Comparison of ENCODE assay signal across 24 cellular contexts in genomic region chr12:58566599-58566998, GRCh38.
DNase-seq lines count a peak whose midpoint lies in the region; ATAC-seq and TF ChIP-seq lines count a peak whose summit lies in the region.
"Had no signal": no experiment of that assay in that cellular context is flagged by ENCODE, and none has a peak within 500 bp of the region (broad histone marks: within the 10 kb centered on the region; RNA-seq: fewer than 3 reads in every experiment).

No MANE protein-coding gene starts in this region.

- H3K4me3 ChIP-seq in GM23248, result no peak overlapping the region
- H3K4me3 ChIP-seq in SK-N-SH (ENCODE audit: low read depth in 2 of 2, low read length in 1 of 2), result no peak overlapping the region
- H3K4me3 ChIP-seq: breast epithelium, GM12878, SJCRH30, upper lobe of left lung had no signal

- POLR2A ChIA-PET in SK-N-SH (lab: Yijun Ruan, JAX), result no interaction called here
- POLR2A ChIA-PET in naive thymus-derived CD8-positive, alpha-beta T cell (lab: Charles Lee), result no interaction called here

- H4K20me1 ChIP-seq in GM23248 (ENCODE audit: insufficient read depth), result no peaks in the 10 kb centered on the region
- H4K20me1 ChIP-seq in SK-N-SH (ENCODE audit: insufficient read depth), result no peaks in the 10 kb centered on the region

- H3K36me3 ChIP-seq in GM23248 (ENCODE audit: low read depth) (no peaks in the 10 kb centered on the region), SK-N-SH (replicated peaks in 1 of 2; ENCODE audit: control insufficient read depth in 1 of 2, insufficient read depth in 2 of 2, low read length in 1 of 2) (no peaks in the 10 kb centered on the region)
- H3K36me3 ChIP-seq: breast epithelium, SJCRH30, upper lobe of left lung had no signal

- H3K4me1 ChIP-seq in GM23248 (ENCODE audit: insufficient read depth) (peaks cover 25% of the 10 kb centered on the region), SK-N-SH (ENCODE audit: control insufficient read depth in 1 of 2, insufficient read depth in 2 of 2, low read depth in 1 of 2, low read length in 1 of 2) (no peaks in the 10 kb centered on the region)
- H3K4me1 ChIP-seq: breast epithelium, upper lobe of left lung had no signal

- peak; percentile 2 for DNase-seq in A172 (ENCODE audit: low spot score)
- DNase-seq in GM23248, result peak; percentile 84
- no peak for DNase-seq in SK-N-SH
- peak; percentile 97 for DNase-seq in fibroblast of peridontal ligament (ENCODE audit: extremely low read depth)
- no peak for DNase-seq in islet precursor cell
- no peak for DNase-seq in NCI-H146 treated with DMSO at 0.1 percent for 48 hours (lab: John Stamatoyannopoulos, UW; ENCODE audit: unreplicated experiment)
- no peak for DNase-seq in naive thymus-derived CD8-positive, alpha-beta T cell
- DNase-seq: activated CD4-positive, alpha-beta T cell treated with anti-CD3 and anti-CD28 coated beads, Interleukin-2, amount 10 ng/mL, durations not matched to agents 7 days and 5 days; activated naive CD4-positive, alpha-beta T cell treated with anti-CD3 and anti-CD28 coated beads for 36 hours; CD8-positive, alpha-beta T cell; effector CD8-positive, alpha-beta T cell; foreskin melanocyte; NCI-H1694; OCI-M1; stimulated activated CD4-positive, alpha-beta T cell treated with anti-CD3 and anti-CD28 coated beads, Interleukin-12 subunit alpha, Interleukin-12 subunit beta, amount 100 ng/mL, for 4 hours; stimulated activated naive CD4-positive, alpha-beta T cell; upper lobe of left lung had no signal

- H3K27me3 ChIP-seq in GM23248 (replicated peaks; ENCODE audit: insufficient read depth) (no peaks in the 10 kb centered on the region), SK-N-SH (ENCODE audit: insufficient read depth) (peaks cover 19% of the 10 kb centered on the region; the same call in 1 of the 2 replicates)
- H3K27me3 ChIP-seq: breast epithelium, upper lobe of left lung had no signal

- no peak overlapping the region for H3K27ac Mint-ChIP-seq in naive thymus-derived CD8-positive, alpha-beta T cell
- H3K27ac Mint-ChIP-seq: activated CD4-positive, alpha-beta T cell treated with anti-CD3 and anti-CD28 coated beads, Interleukin-2, amount 10 ng/mL, durations not matched to agents 7 days and 5 days; activated naive CD4-positive, alpha-beta T cell treated with anti-CD3 and anti-CD28 coated beads for 36 hours; CD8-positive, alpha-beta T cell; progenitor cell of endocrine pancreas had no signal

- TF ChIP-seq CTCF in SK-N-SH (IDR thresholded peaks at IDR 0.05), result no peak

- H3K36me3 Mint-ChIP-seq in naive thymus-derived CD8-positive, alpha-beta T cell, result no peaks in the 10 kb centered on the region
- H3K36me3 Mint-ChIP-seq: CD8-positive, alpha-beta T cell had no signal

- H3K4me3 Mint-ChIP-seq in naive thymus-derived CD8-positive, alpha-beta T cell, result no peak overlapping the region
- H3K4me3 Mint-ChIP-seq: activated CD4-positive, alpha-beta T cell treated with anti-CD3 and anti-CD28 coated beads, Interleukin-2, amount 10 ng/mL, durations not matched to agents 7 days and 5 days; activated naive CD4-positive, alpha-beta T cell treated with anti-CD3 and anti-CD28 coated beads for 36 hours; CD8-positive, alpha-beta T cell had no signal

- H3K9me3 ChIP-seq in GM23248 (ENCODE audit: low read depth) (no peaks in the 10 kb centered on the region), SK-N-SH (no peaks in the 10 kb centered on the region)
- H3K9me3 ChIP-seq: breast epithelium, upper lobe of left lung had no signal

- H3K4me2 ChIP-seq in GM23248 (ENCODE audit: unreplicated experiment) (peak overlapping the region; percentile 33), SK-N-SH (no peak overlapping the region; the same call in 1 of the 2 replicates)

- peaks cover 0 to 10% (median 0%) of the 10 kb centered on the region in 9 donors for H3K9me3 Mint-ChIP-seq in naive thymus-derived CD8-positive, alpha-beta T cell
- H3K9me3 Mint-ChIP-seq: activated CD4-positive, alpha-beta T cell treated with anti-CD3 and anti-CD28 coated beads, Interleukin-2, amount 10 ng/mL, durations not matched to agents 7 days and 5 days; activated naive CD4-positive, alpha-beta T cell treated with anti-CD3 and anti-CD28 coated beads for 36 hours; CD8-positive, alpha-beta T cell had no signal

- H3K27ac ChIP-seq in GM23248 (peak overlapping the region; percentile 36), SK-N-SH (ENCODE audit: low read depth in 2 of 2, low read length in 1 of 2) (no peak overlapping the region)
- H3K27ac ChIP-seq: 22Rv1, breast epithelium, SJCRH30, upper lobe of left lung had no signal

- no peaks in the 10 kb centered on the region for H3K4me1 Mint-ChIP-seq in naive thymus-derived CD8-positive, alpha-beta T cell
- H3K4me1 Mint-ChIP-seq: activated CD4-positive, alpha-beta T cell treated with anti-CD3 and anti-CD28 coated beads, Interleukin-2, amount 10 ng/mL, durations not matched to agents 7 days and 5 days had no signal

- no peak for TF ChIP-seq RAD21 in SK-N-SH (IDR thresholded peaks at IDR 0.05; ENCODE audit: low read length)

- 2 to 10% methylated on average over 3 of the region's 3 CpGs for WGBS in GM23248 (ENCODE audit: low coverage in 1 of 2, low lambda C conversion rate in 2 of 2, missing lambda C conversion rate in 2 of 2), 2 experiments
- WGBS in SK-N-SH (ENCODE audit: low lambda C conversion rate), result 19% methylated on average over 3 of the region's 3 CpGs

- no peak for ATAC-seq in HG03565 (IDR thresholded peaks at IDR 0.05; ENCODE audit: unreplicated experiment)
- no peak for ATAC-seq in naive thymus-derived CD8-positive, alpha-beta T cell
- ATAC-seq: CD8-positive, alpha-beta T cell; GM12878; HCT116 had no signal

- TF ChIP-seq EP300 in SK-N-SH (IDR thresholded peaks at IDR 0.05; ENCODE audit: borderline replicate concordance in 1 of 2, low read depth in 1 of 2, low read length in 1 of 2), result 0 out of 4 replicates have a peak, but pooled peaks of 1 of the 2 experiments have one; percentile 10

- in situ Hi-C loops in GM23248 (cut with MboI), result no loop called here

- H3K9ac ChIP-seq in GM23248 (no peak overlapping the region), SK-N-SH (no peak overlapping the region)

- H3K9me2 ChIP-seq in GM23248 (ENCODE audit: insufficient read depth) (no peaks in the 10 kb centered on the region), SK-N-SH (no peaks in the 10 kb centered on the region)

- H3F3A ChIP-seq in GM23248 (ENCODE audit: insufficient read depth) (peaks cover 15% of the 10 kb centered on the region), SK-N-SH (replicated peaks; ENCODE audit: insufficient read depth) (no peaks in the 10 kb centered on the region)

- CTCF ChIA-PET in SK-N-SH (lab: Yijun Ruan, JAX), result no interaction called here

- H3K79me2 ChIP-seq in GM23248 (ENCODE audit: insufficient read depth) (no peaks in the 10 kb centered on the region), SK-N-SH (ENCODE audit: insufficient read depth) (no peaks in the 10 kb centered on the region)

- no peak overlapping the region for H2AFZ ChIP-seq in GM23248
- H2AFZ ChIP-seq in SK-N-SH (ENCODE audit: low read depth), result no peak overlapping the region

- peaks cover 0 to 12% (median 4%) of the 10 kb centered on the region in 5 donors for H3K27me3 Mint-ChIP-seq in naive thymus-derived CD8-positive, alpha-beta T cell
- H3K27me3 Mint-ChIP-seq: progenitor cell of endocrine pancreas had no signal

TF ChIP-seq in SK-N-SH, 30 proteins besides CTCF, POLR2A, EP300 and RAD21:
- TF ChIP-seq, protein P1, sequence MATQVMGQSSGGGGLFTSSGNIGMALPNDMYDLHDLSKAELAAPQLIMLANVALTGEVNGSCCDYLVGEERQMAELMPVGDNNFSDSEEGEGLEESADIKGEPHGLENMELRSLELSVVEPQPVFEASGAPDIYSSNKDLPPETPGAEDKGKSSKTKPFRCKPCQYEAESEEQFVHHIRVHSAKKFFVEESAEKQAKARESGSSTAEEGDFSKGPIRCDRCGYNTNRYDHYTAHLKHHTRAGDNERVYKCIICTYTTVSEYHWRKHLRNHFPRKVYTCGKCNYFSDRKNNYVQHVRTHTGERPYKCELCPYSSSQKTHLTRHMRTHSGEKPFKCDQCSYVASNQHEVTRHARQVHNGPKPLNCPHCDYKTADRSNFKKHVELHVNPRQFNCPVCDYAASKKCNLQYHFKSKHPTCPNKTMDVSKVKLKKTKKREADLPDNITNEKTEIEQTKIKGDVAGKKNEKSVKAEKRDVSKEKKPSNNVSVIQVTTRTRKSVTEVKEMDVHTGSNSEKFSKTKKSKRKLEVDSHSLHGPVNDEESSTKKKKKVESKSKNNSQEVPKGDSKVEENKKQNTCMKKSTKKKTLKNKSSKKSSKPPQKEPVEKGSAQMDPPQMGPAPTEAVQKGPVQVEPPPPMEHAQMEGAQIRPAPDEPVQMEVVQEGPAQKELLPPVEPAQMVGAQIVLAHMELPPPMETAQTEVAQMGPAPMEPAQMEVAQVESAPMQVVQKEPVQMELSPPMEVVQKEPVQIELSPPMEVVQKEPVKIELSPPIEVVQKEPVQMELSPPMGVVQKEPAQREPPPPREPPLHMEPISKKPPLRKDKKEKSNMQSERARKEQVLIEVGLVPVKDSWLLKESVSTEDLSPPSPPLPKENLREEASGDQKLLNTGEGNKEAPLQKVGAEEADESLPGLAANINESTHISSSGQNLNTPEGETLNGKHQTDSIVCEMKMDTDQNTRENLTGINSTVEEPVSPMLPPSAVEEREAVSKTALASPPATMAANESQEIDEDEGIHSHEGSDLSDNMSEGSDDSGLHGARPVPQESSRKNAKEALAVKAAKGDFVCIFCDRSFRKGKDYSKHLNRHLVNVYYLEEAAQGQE (IDR thresholded peaks at IDR 0.05; ENCODE audit: low read depth, low read length), result no peak
- TF ChIP-seq TCF12 (IDR thresholded peaks at IDR 0.05) (peak; percentile 74), FOSL2 (IDR thresholded peaks at IDR 0.05; ENCODE audit: borderline replicate concordance, low read depth) (peak; percentile 31; the same call in 1 of the 2 replicates)

Comparison
In these comparisons a context has a peak if more than half of its experiments do, and no peak if none do; other contexts are left out.
1. DNase-seq: peak in A172 (single experiment), GM23248 (single experiment) and fibroblast of peridontal ligament (single experiment); none in SK-N-SH (single experiment), islet precursor cell (single experiment), NCI-H146 treated with DMSO at 0.1 percent for 48 hours (single experiment) and naive thymus-derived CD8-positive, alpha-beta T cell (0 of 10).